In the genomic region with DNA sequence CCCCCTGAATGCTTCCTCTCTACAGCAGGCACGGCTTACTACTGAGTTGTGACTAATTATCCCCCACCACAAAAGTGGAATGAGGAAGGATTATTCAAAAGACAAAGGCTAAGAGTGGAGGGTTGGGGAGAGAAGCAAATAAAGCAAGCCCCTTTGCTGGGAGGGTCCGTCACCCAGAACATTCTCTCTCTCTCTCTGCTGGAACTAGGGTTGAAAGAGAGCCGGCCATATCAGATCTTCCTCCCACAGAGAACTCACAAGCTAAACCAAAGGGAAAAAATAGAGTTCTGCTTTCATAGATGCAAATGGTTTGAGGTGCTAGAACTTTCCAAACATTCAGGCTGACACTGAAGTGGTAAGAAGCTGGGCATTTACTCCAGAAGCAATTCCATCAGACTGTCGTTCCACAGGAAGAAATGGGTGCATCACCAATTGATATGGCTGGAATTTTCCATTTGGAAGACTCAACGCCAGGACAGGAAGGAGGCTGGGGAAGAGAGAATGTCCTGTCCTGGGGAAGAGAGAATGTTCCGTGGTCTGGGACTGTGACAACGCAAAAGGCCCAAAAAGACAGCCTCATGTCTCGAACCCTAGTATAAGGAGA, we compare ENCODE assay signal across 1 cellular context.
TF ChIP-seq lines count a peak whose summit lies in the region.

No MANE protein-coding gene starts in this region.

TF ChIP-seq in HepG2, 621 proteins besides CTCF, POLR2A, EP300 and RAD21 (continued from another document and continues in another):
- TF ChIP-seq, protein P1, sequence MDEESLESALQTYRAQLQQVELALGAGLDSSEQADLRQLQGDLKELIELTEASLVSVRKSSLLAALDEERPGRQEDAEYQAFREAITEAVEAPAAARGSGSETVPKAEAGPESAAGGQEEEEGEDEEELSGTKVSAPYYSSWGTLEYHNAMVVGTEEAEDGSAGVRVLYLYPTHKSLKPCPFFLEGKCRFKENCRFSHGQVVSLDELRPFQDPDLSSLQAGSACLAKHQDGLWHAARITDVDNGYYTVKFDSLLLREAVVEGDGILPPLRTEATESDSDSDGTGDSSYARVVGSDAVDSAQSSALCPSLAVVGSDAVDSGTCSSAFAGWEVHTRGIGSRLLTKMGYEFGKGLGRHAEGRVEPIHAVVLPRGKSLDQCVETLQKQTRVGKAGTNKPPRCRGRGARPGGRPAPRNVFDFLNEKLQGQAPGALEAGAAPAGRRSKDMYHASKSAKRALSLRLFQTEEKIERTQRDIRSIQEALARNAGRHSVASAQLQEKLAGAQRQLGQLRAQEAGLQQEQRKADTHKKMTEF (CRISPR knock-in tag; IDR thresholded peaks at IDR 0.05), result peak; percentile 31; the same call in 1 of the 2 replicates
- 0 out of 2 replicates have a peak, but pooled peaks have one; percentile 33 for TF ChIP-seq ZNF879 (CRISPR knock-in tag; IDR thresholded peaks at IDR 0.05)
- TF ChIP-seq ZMYM3 (CRISPR knock-in tag; IDR thresholded peaks at IDR 0.05), result no peak
- TF ChIP-seq AKAP8 (CRISPR knock-in tag; IDR thresholded peaks at IDR 0.05), result no peak
- TF ChIP-seq, protein P2, sequence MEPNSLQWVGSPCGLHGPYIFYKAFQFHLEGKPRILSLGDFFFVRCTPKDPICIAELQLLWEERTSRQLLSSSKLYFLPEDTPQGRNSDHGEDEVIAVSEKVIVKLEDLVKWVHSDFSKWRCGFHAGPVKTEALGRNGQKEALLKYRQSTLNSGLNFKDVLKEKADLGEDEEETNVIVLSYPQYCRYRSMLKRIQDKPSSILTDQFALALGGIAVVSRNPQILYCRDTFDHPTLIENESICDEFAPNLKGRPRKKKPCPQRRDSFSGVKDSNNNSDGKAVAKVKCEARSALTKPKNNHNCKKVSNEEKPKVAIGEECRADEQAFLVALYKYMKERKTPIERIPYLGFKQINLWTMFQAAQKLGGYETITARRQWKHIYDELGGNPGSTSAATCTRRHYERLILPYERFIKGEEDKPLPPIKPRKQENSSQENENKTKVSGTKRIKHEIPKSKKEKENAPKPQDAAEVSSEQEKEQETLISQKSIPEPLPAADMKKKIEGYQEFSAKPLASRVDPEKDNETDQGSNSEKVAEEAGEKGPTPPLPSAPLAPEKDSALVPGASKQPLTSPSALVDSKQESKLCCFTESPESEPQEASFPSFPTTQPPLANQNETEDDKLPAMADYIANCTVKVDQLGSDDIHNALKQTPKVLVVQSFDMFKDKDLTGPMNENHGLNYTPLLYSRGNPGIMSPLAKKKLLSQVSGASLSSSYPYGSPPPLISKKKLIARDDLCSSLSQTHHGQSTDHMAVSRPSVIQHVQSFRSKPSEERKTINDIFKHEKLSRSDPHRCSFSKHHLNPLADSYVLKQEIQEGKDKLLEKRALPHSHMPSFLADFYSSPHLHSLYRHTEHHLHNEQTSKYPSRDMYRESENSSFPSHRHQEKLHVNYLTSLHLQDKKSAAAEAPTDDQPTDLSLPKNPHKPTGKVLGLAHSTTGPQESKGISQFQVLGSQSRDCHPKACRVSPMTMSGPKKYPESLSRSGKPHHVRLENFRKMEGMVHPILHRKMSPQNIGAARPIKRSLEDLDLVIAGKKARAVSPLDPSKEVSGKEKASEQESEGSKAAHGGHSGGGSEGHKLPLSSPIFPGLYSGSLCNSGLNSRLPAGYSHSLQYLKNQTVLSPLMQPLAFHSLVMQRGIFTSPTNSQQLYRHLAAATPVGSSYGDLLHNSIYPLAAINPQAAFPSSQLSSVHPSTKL (CRISPR knock-in tag; IDR thresholded peaks at IDR 0.05), result peak; percentile 29; the same call in 1 of the 2 replicates
- TF ChIP-seq NCOA1 (CRISPR knock-in tag; IDR thresholded peaks at IDR 0.05), result 0 out of 2 replicates have a peak, but pooled peaks have one; percentile 16
- TF ChIP-seq, protein P3, sequence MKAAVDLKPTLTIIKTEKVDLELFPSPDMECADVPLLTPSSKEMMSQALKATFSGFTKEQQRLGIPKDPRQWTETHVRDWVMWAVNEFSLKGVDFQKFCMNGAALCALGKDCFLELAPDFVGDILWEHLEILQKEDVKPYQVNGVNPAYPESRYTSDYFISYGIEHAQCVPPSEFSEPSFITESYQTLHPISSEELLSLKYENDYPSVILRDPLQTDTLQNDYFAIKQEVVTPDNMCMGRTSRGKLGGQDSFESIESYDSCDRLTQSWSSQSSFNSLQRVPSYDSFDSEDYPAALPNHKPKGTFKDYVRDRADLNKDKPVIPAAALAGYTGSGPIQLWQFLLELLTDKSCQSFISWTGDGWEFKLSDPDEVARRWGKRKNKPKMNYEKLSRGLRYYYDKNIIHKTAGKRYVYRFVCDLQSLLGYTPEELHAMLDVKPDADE (CRISPR knock-in tag; IDR thresholded peaks at IDR 0.05), result no peak
- no peak for TF ChIP-seq RFXAP (CRISPR knock-in tag; IDR thresholded peaks at IDR 0.05; ENCODE audit: borderline replicate concordance)
- TF ChIP-seq KAT8 (CRISPR knock-in tag; IDR thresholded peaks at IDR 0.05), result no peak
- no peak for TF ChIP-seq NPAS2 (CRISPR knock-in tag; IDR thresholded peaks at IDR 0.05; ENCODE audit: borderline replicate concordance)
- no peak for TF ChIP-seq HOXD1 (CRISPR knock-in tag; IDR thresholded peaks at IDR 0.05)
- TF ChIP-seq, protein P4, sequence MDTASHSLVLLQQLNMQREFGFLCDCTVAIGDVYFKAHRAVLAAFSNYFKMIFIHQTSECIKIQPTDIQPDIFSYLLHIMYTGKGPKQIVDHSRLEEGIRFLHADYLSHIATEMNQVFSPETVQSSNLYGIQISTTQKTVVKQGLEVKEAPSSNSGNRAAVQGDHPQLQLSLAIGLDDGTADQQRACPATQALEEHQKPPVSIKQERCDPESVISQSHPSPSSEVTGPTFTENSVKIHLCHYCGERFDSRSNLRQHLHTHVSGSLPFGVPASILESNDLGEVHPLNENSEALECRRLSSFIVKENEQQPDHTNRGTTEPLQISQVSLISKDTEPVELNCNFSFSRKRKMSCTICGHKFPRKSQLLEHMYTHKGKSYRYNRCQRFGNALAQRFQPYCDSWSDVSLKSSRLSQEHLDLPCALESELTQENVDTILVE (CRISPR knock-in tag; IDR thresholded peaks at IDR 0.05), result peak; percentile 24; the same call in 1 of the 2 replicates
- no peak for TF ChIP-seq ZNF570 (CRISPR knock-in tag; IDR thresholded peaks at IDR 0.05; ENCODE audit: borderline replicate concordance)
- TF ChIP-seq, protein P5, sequence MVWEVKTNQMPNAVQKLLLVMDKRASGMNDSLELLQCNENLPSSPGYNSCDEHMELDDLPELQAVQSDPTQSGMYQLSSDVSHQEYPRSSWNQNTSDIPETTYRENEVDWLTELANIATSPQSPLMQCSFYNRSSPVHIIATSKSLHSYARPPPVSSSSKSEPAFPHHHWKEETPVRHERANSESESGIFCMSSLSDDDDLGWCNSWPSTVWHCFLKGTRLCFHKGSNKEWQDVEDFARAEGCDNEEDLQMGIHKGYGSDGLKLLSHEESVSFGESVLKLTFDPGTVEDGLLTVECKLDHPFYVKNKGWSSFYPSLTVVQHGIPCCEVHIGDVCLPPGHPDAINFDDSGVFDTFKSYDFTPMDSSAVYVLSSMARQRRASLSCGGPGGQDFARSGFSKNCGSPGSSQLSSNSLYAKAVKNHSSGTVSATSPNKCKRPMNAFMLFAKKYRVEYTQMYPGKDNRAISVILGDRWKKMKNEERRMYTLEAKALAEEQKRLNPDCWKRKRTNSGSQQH (CRISPR knock-in tag; IDR thresholded peaks at IDR 0.05; ENCODE audit: low read depth), result 0 out of 2 replicates have a peak, but pooled peaks have one; percentile 24
- no peak for TF ChIP-seq ZNF496 (CRISPR knock-in tag; IDR thresholded peaks at IDR 0.05; ENCODE audit: insufficient replicate concordance)
- no peak for TF ChIP-seq MED13 (CRISPR knock-in tag; IDR thresholded peaks at IDR 0.05)
- TF ChIP-seq REXO4 (CRISPR knock-in tag; IDR thresholded peaks at IDR 0.05; ENCODE audit: borderline replicate concordance), result no peak
- no peak for TF ChIP-seq PAX8 (CRISPR knock-in tag; IDR thresholded peaks at IDR 0.05; ENCODE audit: borderline replicate concordance)
- TF ChIP-seq, protein P6, sequence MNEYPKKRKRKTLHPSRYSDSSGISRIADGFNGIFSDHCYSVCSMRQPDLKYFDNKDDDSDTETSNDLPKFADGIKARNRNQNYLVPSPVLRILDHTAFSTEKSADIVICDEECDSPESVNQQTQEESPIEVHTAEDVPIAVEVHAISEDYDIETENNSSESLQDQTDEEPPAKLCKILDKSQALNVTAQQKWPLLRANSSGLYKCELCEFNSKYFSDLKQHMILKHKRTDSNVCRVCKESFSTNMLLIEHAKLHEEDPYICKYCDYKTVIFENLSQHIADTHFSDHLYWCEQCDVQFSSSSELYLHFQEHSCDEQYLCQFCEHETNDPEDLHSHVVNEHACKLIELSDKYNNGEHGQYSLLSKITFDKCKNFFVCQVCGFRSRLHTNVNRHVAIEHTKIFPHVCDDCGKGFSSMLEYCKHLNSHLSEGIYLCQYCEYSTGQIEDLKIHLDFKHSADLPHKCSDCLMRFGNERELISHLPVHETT (CRISPR knock-in tag; conservative IDR thresholded peaks at IDR 0.05), result no peak
- no peak for TF ChIP-seq SMARCE1 (IDR thresholded peaks at IDR 0.05; ENCODE audit: borderline replicate concordance)
- TF ChIP-seq, protein P7, sequence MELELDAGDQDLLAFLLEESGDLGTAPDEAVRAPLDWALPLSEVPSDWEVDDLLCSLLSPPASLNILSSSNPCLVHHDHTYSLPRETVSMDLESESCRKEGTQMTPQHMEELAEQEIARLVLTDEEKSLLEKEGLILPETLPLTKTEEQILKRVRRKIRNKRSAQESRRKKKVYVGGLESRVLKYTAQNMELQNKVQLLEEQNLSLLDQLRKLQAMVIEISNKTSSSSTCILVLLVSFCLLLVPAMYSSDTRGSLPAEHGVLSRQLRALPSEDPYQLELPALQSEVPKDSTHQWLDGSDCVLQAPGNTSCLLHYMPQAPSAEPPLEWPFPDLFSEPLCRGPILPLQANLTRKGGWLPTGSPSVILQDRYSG (CRISPR knock-in tag; IDR thresholded peaks at IDR 0.05), result no peak
- 0 out of 2 replicates have a peak, but pooled peaks have one; percentile 44 for TF ChIP-seq SMAD3 (CRISPR knock-in tag; IDR thresholded peaks at IDR 0.05)
- TF ChIP-seq ZNF75D (CRISPR knock-in tag; IDR thresholded peaks at IDR 0.05; ENCODE audit: borderline replicate concordance), result no peak
- no peak for TF ChIP-seq SCMH1 (CRISPR knock-in tag; IDR thresholded peaks at IDR 0.05; ENCODE audit: borderline replicate concordance)
- no peak for TF ChIP-seq PCBP2 (optimal IDR thresholded peaks at IDR 0.05; ENCODE audit: low read depth, low read length, poor library complexity, severe bottlenecking)
- no peak for TF ChIP-seq THYN1 (CRISPR knock-in tag; IDR thresholded peaks at IDR 0.05; ENCODE audit: borderline replicate concordance, low read depth)
- TF ChIP-seq, protein P8, sequence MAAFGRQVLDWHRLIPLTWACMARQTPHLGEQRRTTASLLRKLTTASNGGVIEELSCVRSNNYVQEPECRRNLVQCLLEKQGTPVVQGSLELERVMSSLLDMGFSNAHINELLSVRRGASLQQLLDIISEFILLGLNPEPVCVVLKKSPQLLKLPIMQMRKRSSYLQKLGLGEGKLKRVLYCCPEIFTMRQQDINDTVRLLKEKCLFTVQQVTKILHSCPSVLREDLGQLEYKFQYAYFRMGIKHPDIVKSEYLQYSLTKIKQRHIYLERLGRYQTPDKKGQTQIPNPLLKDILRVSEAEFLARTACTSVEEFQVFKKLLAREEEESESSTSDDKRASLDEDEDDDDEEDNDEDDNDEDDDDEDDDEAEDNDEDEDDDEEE (CRISPR knock-in tag; IDR thresholded peaks at IDR 0.05), result no peak; the same call in 1 of the 2 replicates
- TF ChIP-seq TGIF2 (CRISPR knock-in tag; IDR thresholded peaks at IDR 0.05), result no peak
- TF ChIP-seq KLF9 (CRISPR knock-in tag; IDR thresholded peaks at IDR 0.05; ENCODE audit: low read depth), result no peak
- no peak for TF ChIP-seq ZNF432 (CRISPR knock-in tag; IDR thresholded peaks at IDR 0.05; ENCODE audit: borderline replicate concordance)
- TF ChIP-seq CBFB (CRISPR knock-in tag; IDR thresholded peaks at IDR 0.05), result no peak
- peak; percentile 67 for TF ChIP-seq ZNF629 (CRISPR knock-in tag; conservative IDR thresholded peaks at IDR 0.05)
- TF ChIP-seq ELF3 (CRISPR knock-in tag; IDR thresholded peaks at IDR 0.05), result 0 out of 2 replicates have a peak, but pooled peaks have one; percentile 33
- TF ChIP-seq KAT7 (CRISPR knock-in tag; IDR thresholded peaks at IDR 0.05; ENCODE audit: borderline replicate concordance), result 0 out of 2 replicates have a peak, but pooled peaks have one; percentile 27
- no peak for TF ChIP-seq ZNF703 (CRISPR knock-in tag; IDR thresholded peaks at IDR 0.05; ENCODE audit: borderline replicate concordance)
- TF ChIP-seq ZNF563 (CRISPR knock-in tag; IDR thresholded peaks at IDR 0.05), result no peak
- TF ChIP-seq, protein P9, sequence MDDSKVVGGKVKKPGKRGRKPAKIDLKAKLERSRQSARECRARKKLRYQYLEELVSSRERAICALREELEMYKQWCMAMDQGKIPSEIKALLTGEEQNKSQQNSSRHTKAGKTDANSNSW (CRISPR knock-in tag; IDR thresholded peaks at IDR 0.05; ENCODE audit: borderline replicate concordance), result no peak
- no peak for TF ChIP-seq ZNF776 (CRISPR knock-in tag; IDR thresholded peaks at IDR 0.05)
- no peak for TF ChIP-seq TBX2 (CRISPR knock-in tag; IDR thresholded peaks at IDR 0.05; ENCODE audit: borderline replicate concordance)
- TF ChIP-seq, protein P10, sequence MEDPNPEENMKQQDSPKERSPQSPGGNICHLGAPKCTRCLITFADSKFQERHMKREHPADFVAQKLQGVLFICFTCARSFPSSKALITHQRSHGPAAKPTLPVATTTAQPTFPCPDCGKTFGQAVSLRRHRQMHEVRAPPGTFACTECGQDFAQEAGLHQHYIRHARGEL (CRISPR knock-in tag; IDR thresholded peaks at IDR 0.05), result no peak
- TF ChIP-seq NFYC (CRISPR knock-in tag; IDR thresholded peaks at IDR 0.05), result no peak
- 0 out of 2 replicates have a peak, but pooled peaks have one; percentile 25 for TF ChIP-seq ETV5 (CRISPR knock-in tag; IDR thresholded peaks at IDR 0.05; ENCODE audit: borderline replicate concordance)
- no peak for TF ChIP-seq YEATS4 (CRISPR knock-in tag; IDR thresholded peaks at IDR 0.05; ENCODE audit: borderline replicate concordance)
- no peak for TF ChIP-seq ZNF232 (CRISPR knock-in tag; IDR thresholded peaks at IDR 0.05; ENCODE audit: borderline replicate concordance)
- TF ChIP-seq FOXK1 (CRISPR knock-in tag; IDR thresholded peaks at IDR 0.05; ENCODE audit: borderline replicate concordance, low read depth), result peak; percentile 11; the same call in 1 of the 2 replicates
- TF ChIP-seq ZIK1 (CRISPR knock-in tag; IDR thresholded peaks at IDR 0.05; ENCODE audit: borderline replicate concordance, low read depth), result no peak
- TF ChIP-seq DPF2 (CRISPR knock-in tag; IDR thresholded peaks at IDR 0.05; ENCODE audit: borderline replicate concordance, low read depth), result no peak
